ENCODE assay signal across 18 cellular contexts in the genomic region with DNA sequence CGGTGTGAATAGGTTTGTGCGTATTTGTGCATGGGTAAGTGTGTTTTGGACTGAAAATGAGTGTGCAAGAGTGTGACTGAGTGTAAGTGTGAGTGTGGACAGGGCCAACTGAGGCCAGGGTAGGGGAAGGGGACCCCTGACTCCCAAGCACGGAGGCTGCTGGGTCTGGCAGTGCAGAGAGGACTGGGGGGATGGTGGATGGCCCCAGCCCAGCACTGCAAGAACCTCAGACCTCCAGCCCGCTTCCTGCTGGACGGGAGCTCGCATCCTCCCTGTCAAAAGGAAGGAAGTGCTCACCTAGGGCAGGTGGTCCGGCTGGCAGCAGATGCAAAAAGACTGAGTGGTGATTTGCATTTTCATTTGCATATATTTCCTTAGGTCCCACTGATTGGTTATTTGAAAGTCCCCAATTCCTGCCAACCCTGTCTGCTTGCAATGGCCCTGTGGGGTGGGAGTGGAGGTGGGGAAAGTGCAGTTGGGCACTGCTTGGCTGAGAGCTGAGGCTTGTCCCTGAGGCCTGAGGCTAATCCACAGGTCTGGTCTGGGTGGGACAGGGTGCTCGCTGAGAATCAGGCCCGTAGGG. TPM values are rescaled to one million over a fixed set of nuclear protein-coding genes. Genes with fewer than 3 reads are reported as not detected.
DNase-seq lines count a peak whose midpoint lies in the region; ATAC-seq and TF ChIP-seq lines count a peak whose summit lies in the region.
"Had no signal": no experiment of that assay in that cellular context is flagged by ENCODE, and none has a peak within 500 bp of the region (broad histone marks: within the 10 kb centered on the region; RNA-seq: fewer than 3 reads in every experiment).

No MANE protein-coding gene starts in this region.

- no peak overlapping the region for H2AK5ac ChIP-seq in IMR-90 (ENCODE audit: low read depth, low read length)

- H3K4me2 ChIP-seq in BLaER1 treated with 17β-estradiol and CSF1 and Interleukin-3, amounts not matched to agents 10 nM and 100 nM = peak overlapping the region in 8 of 11 experiments; percentile 60 to 79 (median 68); a peak in 15 of 22 replicates
- H3K4me2 ChIP-seq in IMR-90 (ENCODE audit: low read depth, low read length) = no peak overlapping the region

- H4K20me1 ChIP-seq in BLaER1 treated with 17β-estradiol and CSF1 and Interleukin-3, amounts not matched to agents 10 nM and 100 nM = 0 out of 22 replicates have a peak, but pooled peaks cover 0 to 5% (median 0%) of the 10 kb centered on the region in 11 experiments
- no peaks in the 10 kb centered on the region; the same call in 1 of the 2 replicates for H4K20me1 ChIP-seq in IMR-90 (ENCODE audit: insufficient read depth, low read length)

- no peak overlapping the region for H3K9ac ChIP-seq in BLaER1 treated with 17β-estradiol and CSF1 and Interleukin-3, amounts not matched to agents 10 nM and 100 nM
- no peak overlapping the region for H3K9ac ChIP-seq in IMR-90 (ENCODE audit: low read depth, low read length)

- peaks cover 6 to 39% (median 24%) of the 10 kb centered on the region in 10 experiments; a peak in 18 of 20 replicates for H3K4me1 ChIP-seq in BLaER1 treated with 17β-estradiol and CSF1 and Interleukin-3, amounts not matched to agents 10 nM and 100 nM
- no peaks in the 10 kb centered on the region for H3K4me1 ChIP-seq in IMR-90 (ENCODE audit: control insufficient read depth, insufficient read depth, low read length)
- H3K4me1 ChIP-seq: SJSA1 had no signal

- TF ChIP-seq CTCF in IMR-90 (conservative IDR thresholded peaks at IDR 0.05; ENCODE audit: low read depth, low read length) (no peak), WTC11 (IDR thresholded peaks at IDR 0.05) (no peak), neural crest cell (conservative IDR thresholded peaks at IDR 0.05) (no peak)

- peaks cover 9% of the 10 kb centered on the region for H3K9me3 Mint-ChIP-seq in WTC11
- H3K9me3 Mint-ChIP-seq in neural crest cell = peaks cover 7% of the 10 kb centered on the region

- H3K27me3 Mint-ChIP-seq in WTC11 (ENCODE audit: low read depth) = peaks cover 11% of the 10 kb centered on the region
- H3K27me3 Mint-ChIP-seq in neural crest cell (ENCODE audit: low read depth) = peaks cover 10% of the 10 kb centered on the region

- H2AFZ ChIP-seq in IMR-90 (replicated peaks; ENCODE audit: low read length, poor library complexity) = peak overlapping the region; percentile 11

- WGBS in IMR-90 (ENCODE audit: extremely low coverage in 2 of 2, insufficient read length in 1 of 2), 2 experiments = 49% methylated on average over 5 of the region's 9 CpGs; no CpG with 5 or more reads in 1 of the 2 experiments

- H3K36me3 ChIP-seq in BLaER1 treated with 17β-estradiol and CSF1 and Interleukin-3, amounts not matched to agents 10 nM and 100 nM = no peaks in the 10 kb centered on the region
- H3K36me3 ChIP-seq in IMR-90 (ENCODE audit: control insufficient read depth, insufficient read depth, low read length) = no peaks in the 10 kb centered on the region
- H3K36me3 ChIP-seq: SJSA1 had no signal

- H2BK120ac ChIP-seq in IMR-90 (ENCODE audit: low read depth, low read length) = no peak overlapping the region

- H3K23ac ChIP-seq in IMR-90 (ENCODE audit: low read depth, low read length) = no peak overlapping the region

- H3K14ac ChIP-seq in IMR-90 (replicated peaks; ENCODE audit: low read depth, low read length) = no peak overlapping the region

- H3K9me1 ChIP-seq in IMR-90 (ENCODE audit: insufficient read depth, low read length) = no peaks in the 10 kb centered on the region

- no peak overlapping the region for H2BK15ac ChIP-seq in IMR-90 (ENCODE audit: low read depth, low read length)

- no peak for ATAC-seq in IMR-90 (ENCODE audit: low read depth)
- ATAC-seq in WTC11 = peak; percentile 1
- no peak for ATAC-seq in GM21619 (IDR thresholded peaks at IDR 0.05; ENCODE audit: unreplicated experiment)
- no peak for ATAC-seq in GM18511 (IDR thresholded peaks at IDR 0.05; ENCODE audit: unreplicated experiment)
- ATAC-seq: HCT116, Right ventricle myocardium inferior had no signal

- H4K5ac ChIP-seq in IMR-90 (ENCODE audit: low read depth, low read length) = no peak overlapping the region

- peaks cover 2 to 16% (median 11%) of the 10 kb centered on the region in 11 experiments; a peak in 18 of 22 replicates for H3K9me3 ChIP-seq in BLaER1 treated with 17β-estradiol and CSF1 and Interleukin-3, amounts not matched to agents 10 nM and 100 nM (replicated peaks in 1 of 11)
- H3K9me3 ChIP-seq in IMR-90 (ENCODE audit: control insufficient read depth, insufficient read depth, low read length) = peaks cover 6% of the 10 kb centered on the region
- H3K9me3 ChIP-seq: SJSA1 had no signal

- H3K36me3 Mint-ChIP-seq in WTC11 = peaks cover 9% of the 10 kb centered on the region
- H3K36me3 Mint-ChIP-seq in neural crest cell (ENCODE audit: low read depth) = no peaks in the 10 kb centered on the region
- H3K36me3 Mint-ChIP-seq: IgD-negative memory B cell had no signal

- CTCF ChIA-PET in IMR-90 (lab: Yijun Ruan, JAX) (no interaction called here), WTC11 (lab: Charles Lee) (interaction anchor here (0.5 to 1.2 kb wide), 3 partner anchors 28 to 495 kb away, joined by 3 to 5 read pairs (median 5); no protein-coding TSS in a partner anchor)

- no peak overlapping the region for H3K27ac ChIP-seq in BLaER1 treated with 17β-estradiol and CSF1 and Interleukin-3, amounts not matched to agents 10 nM and 100 nM
- H3K27ac ChIP-seq in IMR-90 (ENCODE audit: insufficient read depth, low read length) = no peak overlapping the region
- H3K27ac ChIP-seq: SJSA1 had no signal

- peaks cover 33 to 45% (median 40%) of the 10 kb centered on the region in 11 experiments for H3K27me3 ChIP-seq in BLaER1 treated with 17β-estradiol and CSF1 and Interleukin-3, amounts not matched to agents 10 nM and 100 nM
- H3K27me3 ChIP-seq in IMR-90 (ENCODE audit: control insufficient read depth, insufficient read depth, low read length) = peaks cover 43% of the 10 kb centered on the region

- H3K4me3 Mint-ChIP-seq in WTC11 = peak overlapping the region; percentile 1; the same call in 1 of the 2 replicates
- no peak overlapping the region for H3K4me3 Mint-ChIP-seq in neural crest cell

- no peak overlapping the region for H3K18ac ChIP-seq in IMR-90 (ENCODE audit: low read depth, low read length)

- TF ChIP-seq RAD21 in IMR-90 (IDR thresholded peaks at IDR 0.05; ENCODE audit: low read length) = no peak

- no peaks in the 10 kb centered on the region for H3K79me1 ChIP-seq in IMR-90 (ENCODE audit: low read depth in 1 of 2, low read length in 2 of 2)

- dilution Hi-C loops in IMR-90 (cut with HindIII; ENCODE audit: low sequenced_read_pairs, unreplicated experiment) = no loop called here

- H3K27ac Mint-ChIP-seq in WTC11 (peak overlapping the region; percentile 78), neural crest cell (ENCODE audit: unreplicated experiment) (peak overlapping the region; percentile 50)
- H3K27ac Mint-ChIP-seq: IgD-negative memory B cell had no signal

- no peak overlapping the region for H2AK9ac ChIP-seq in IMR-90 (replicated peaks; ENCODE audit: low read depth, low read length, poor library complexity)

- no peak overlapping the region for H3K4me3 ChIP-seq in BLaER1 treated with 17β-estradiol and CSF1 and Interleukin-3, amounts not matched to agents 10 nM and 100 nM
- no peak overlapping the region for H3K4me3 ChIP-seq in IMR-90 (ENCODE audit: insufficient read depth, low read depth, low read length)
- H3K4me3 ChIP-seq: SJSA1 had no signal

- H3K4ac ChIP-seq in IMR-90 (ENCODE audit: low read depth, low read length) = no peak overlapping the region

- POLR2A ChIA-PET in IMR-90 (lab: Charles Lee; ENCODE audit: unreplicated experiment) = no interaction called here
- POLR2A ChIA-PET in WTC11 (lab: Charles Lee) = interaction anchor here (0.5 kb wide), 1 partner anchor 80 kb away, joined by 7 read pairs; no protein-coding TSS in a partner anchor

- H4K8ac ChIP-seq in IMR-90 (ENCODE audit: low read depth in 2 of 2, low read length in 2 of 2) = no peak overlapping the region

- H3K4me1 Mint-ChIP-seq in WTC11 (peaks cover 46% of the 10 kb centered on the region), neural crest cell (peaks cover 33% of the 10 kb centered on the region)

- H4K91ac ChIP-seq in IMR-90 (ENCODE audit: insufficient read depth, low read depth, low read length) = no peak overlapping the region

- no TSS peak for BruUV-seq in IMR-90 (replicated peaks; lab: Mats Ljungman, UMichigan)

- in situ Hi-C loops in IMR-90 (cut with MboI; ENCODE audit: low sequenced_read_pairs) = no loop called here

- no peak overlapping the region for H3K56ac ChIP-seq in IMR-90 (ENCODE audit: extremely low read depth, insufficient read depth, low read length)

- no peak overlapping the region for H2BK20ac ChIP-seq in IMR-90 (ENCODE audit: low read depth, low read length)

- DNase-seq in IMR-90 (no peak), WTC11 (ENCODE audit: low spot score) (no peak), neural crest cell (ENCODE audit: low read depth, low spot score) (no peak), dermis blood vessel endothelial cell (no peak), MV-4-11 (lab: John Stamatoyannopoulos, UW) (no peak)
- DNase-seq: DMS79, NCI-H1417 treated with DMSO at 0.1 percent for 48 hours, NCI-H187, NCI-H2107, NCI-H510A treated with DMSO at 0.1 percent for 48 hours, NCI-H82 had no signal

- no peak for TF ChIP-seq POLR2A in IMR-90 (IDR thresholded peaks at IDR 0.05; ENCODE audit: low read depth, low read length)

- H2BK5ac ChIP-seq in IMR-90 (ENCODE audit: low read depth, low read length, poor library complexity, severe bottlenecking) = no peak overlapping the region

- intact Hi-C loops in IMR-90 (cut with micrococcal nuclease) = no loop called here

TF ChIP-seq in IMR-90, 13 proteins besides CTCF, POLR2A, EP300 and RAD21 (continues in another document):
- TF ChIP-seq MAZ (IDR thresholded peaks at IDR 0.05; ENCODE audit: borderline replicate concordance, low read depth, low read length) (no peak), CEBPB (IDR thresholded peaks at IDR 0.05; ENCODE audit: low read depth, low read length) (no peak), MAFK (IDR thresholded peaks at IDR 0.05; ENCODE audit: low read depth, low read length) (no peak), FOS (IDR thresholded peaks at IDR 0.05; ENCODE audit: low read depth, low read length) (no peak)

TF ChIP-seq in WTC11, 78 proteins besides CTCF, POLR2A, EP300 and RAD21 (continues in another document):
- TF ChIP-seq KAT7 (CRISPR knock-in tag; IDR thresholded peaks at IDR 0.05; ENCODE audit: borderline replicate concordance) (0 out of 2 replicates have a peak, but pooled peaks have one; percentile 45), MYBL2 (CRISPR knock-in tag; IDR thresholded peaks at IDR 0.05) (no peak), FOXP1 (CRISPR knock-in tag; IDR thresholded peaks at IDR 0.05; ENCODE audit: borderline replicate concordance) (no peak)

RNA-seq across cellular contexts. Expression of gene CASZ1, which starts 42.8 kb away (rescaled TPM):
- total RNA-seq in IMR-90 (2012; rRNA removed) (under 0.01 and 0.18 TPM in 2 replicates), WTC11 (2021) (6.9 to 11.7 TPM (median 8.7 TPM) in 3 replicates), neural crest cell (2.6 and 2.9 TPM in 2 replicates), dermis blood vessel endothelial cell (4.3 and 10.8 TPM in 2 replicates)
- polyA plus RNA-seq in IMR-90 (2012; rRNA removed) = 0.23 and 0.24 TPM in 2 replicates
- 0.30 and 0.44 TPM in 2 replicates for polyA plus RNA-seq in IMR-90 (2012; cell fraction: cytosol; rRNA removed)
- 0.78 and 0.86 TPM in 2 replicates for polyA plus RNA-seq in IMR-90 (2012; cell fraction: nucleus; rRNA removed; ENCODE audit: low replicate concordance)
